8 cellular contexts compared by ENCODE assay signal in genomic region chr7:149714081-149714909, GRCh38. TPM values are rescaled to one million over a fixed set of nuclear protein-coding genes. Genes with fewer than 3 reads are reported as not detected.
DNase-seq lines count a peak whose midpoint lies in the region; ATAC-seq and TF ChIP-seq lines count a peak whose summit lies in the region.

No MANE protein-coding gene starts in this region.

- H3K9ac ChIP-seq in liver (ENCODE audit: low read depth in 1 of 2, low read length in 2 of 2) = no peak overlapping the region

- no peak overlapping the region for H3K27ac ChIP-seq in liver (ENCODE audit: low read depth in 1 of 2, low read length in 2 of 2)

- no peak for TF ChIP-seq RAD21 in liver (IDR thresholded peaks at IDR 0.05)

- peaks cover 0 to 11% (median 5%) of the 10 kb centered on the region in 4 donors for H3K4me1 ChIP-seq in liver (ENCODE audit: control insufficient read depth in 4 of 4, insufficient read depth in 4 of 4, low read length in 3 of 4)

- WGBS in liver = 9% methylated on average over 88 of the region's 88 CpGs

- TF ChIP-seq CTCF in AG10803 (conservative IDR thresholded peaks at IDR 0.05; ENCODE audit: low read length) (no peak), liver (IDR thresholded peaks at IDR 0.05; ENCODE audit: low read depth, low read length, missing input control) (no peak)

- DNase-seq in AG10803 (ENCODE audit: low read depth) (peak; percentile 79), NCI-H524 (lab: John Stamatoyannopoulos, UW) (peak; percentile 84 to 91), dermis blood vessel endothelial cell (peak; percentile 88)
- peak; percentile 92 to 95 for DNase-seq in activated CD4-positive, alpha-beta T cell treated with anti-CD3 and anti-CD28 coated beads, Interleukin-2, amount 50 U/mL, for 4 hours
- DNase-seq in stimulated activated CD4-positive, alpha-beta T cell treated with anti-CD3 and anti-CD28 coated beads, Interleukin-2, amount 100 ng/mL, for 4 hours (ENCODE audit: low read depth) = peak; percentile 96

- no peaks in the 10 kb centered on the region for H3K36me3 ChIP-seq in liver (ENCODE audit: control insufficient read depth in 4 of 4, insufficient read depth in 3 of 4, low read depth in 1 of 4, low read length in 3 of 4)

- H3K4me3 ChIP-seq in AG10803 (ENCODE audit: low read length) (peak overlapping the region; percentile 77), liver (ENCODE audit: low read depth in 1 of 3, low read length in 3 of 3) (peak overlapping the region; percentile 56 to 90 (median 60))

- no peaks in the 10 kb centered on the region for H3K27me3 ChIP-seq in liver (ENCODE audit: control insufficient read depth in 4 of 4, insufficient read depth in 4 of 4, low read length in 3 of 4)

- ATAC-seq in GM19035 (IDR thresholded peaks at IDR 0.05; ENCODE audit: unreplicated experiment) = peak; percentile 87
- ATAC-seq in HG03354 (IDR thresholded peaks at IDR 0.05; ENCODE audit: poor library complexity, severe bottlenecking, unreplicated experiment) = peak; percentile 92

- peaks cover 0 to 11% (median 6%) of the 10 kb centered on the region in 4 donors for H3K9me3 ChIP-seq in liver (ENCODE audit: control insufficient read depth in 4 of 4, low read length in 3 of 4)

TF ChIP-seq in liver, 16 proteins besides CTCF, POLR2A, EP300 and RAD21:
- TF ChIP-seq REST (IDR thresholded peaks at IDR 0.05) (no peak), RXRA (IDR thresholded peaks at IDR 0.05) (no peak)

RNA-seq across cellular contexts. Expression of gene ZNF467, which starts 59.1 kb away (rescaled TPM):
- total RNA-seq in dermis blood vessel endothelial cell (4.8 and 12.7 TPM in 2 replicates), liver (1 to 10 TPM; 2.8 to 3.8 TPM)
- 1 to 10 TPM; 3.6 to 4.0 TPM for polyA plus RNA-seq in liver
